29 cellular contexts compared by ENCODE assay signal in genomic region chr6:72733045-72733444, GRCh38.
DNase-seq lines count a peak whose midpoint lies in the region; ATAC-seq and TF ChIP-seq lines count a peak whose summit lies in the region.
"Had no signal": no experiment of that assay in that cellular context is flagged by ENCODE, and none has a peak within 500 bp of the region (broad histone marks: within the 10 kb centered on the region; RNA-seq: fewer than 3 reads in every experiment).

No MANE protein-coding gene starts in this region.

- no peaks in the 10 kb centered on the region for H3K4me1 ChIP-seq in mesendoderm (ENCODE audit: control insufficient read depth, low read depth, low read length)
- H3K4me1 ChIP-seq: left lung, parathyroid adenoma, upper lobe of left lung had no signal

- no CpG with 5 or more reads among the region's 2 CpGs for WGBS in mesendoderm (ENCODE audit: extremely low coverage, insufficient coverage, low lambda C conversion rate)

- no peaks in the 10 kb centered on the region for H4K20me1 ChIP-seq in SU-DHL-6 (ENCODE audit: low read depth, low read length)

- H3K4me3 ChIP-seq in SU-DHL-6 (ENCODE audit: insufficient read depth, low read length, poor library complexity, severe bottlenecking) = no peak overlapping the region
- H3K4me3 ChIP-seq in mesendoderm (ENCODE audit: low read length) = no peak overlapping the region
- H3K4me3 ChIP-seq: hepatocyte, left lung, MG63, upper lobe of left lung had no signal

- H2BK5ac ChIP-seq in mesendoderm (ENCODE audit: low read length) = no peak overlapping the region

- no peak overlapping the region for H3K56ac ChIP-seq in mesendoderm (ENCODE audit: low read length)

- no peak overlapping the region for H2AFZ ChIP-seq in SU-DHL-6 (ENCODE audit: low read depth, low read length, severe bottlenecking)
- H2AFZ ChIP-seq: hepatocyte, parathyroid adenoma had no signal

- H3K9me3 Mint-ChIP-seq in stimulated activated naive CD8-positive, alpha-beta T cell treated with anti-CD3 and anti-CD28 coated beads, Interleukin-15, amount 100 ng/mL, for 72 hours = no peaks in the 10 kb centered on the region
- H3K9me3 Mint-ChIP-seq in stimulated activated naive B cell treated with anti-CD40 and anti-IgM and Interleukin-4, amounts not matched to agents 10 μg/mL and 1 μg/mL and 100 μg/mL, for 72 hours = no peaks in the 10 kb centered on the region

- no peak for DNase-seq in stimulated activated naive CD8-positive, alpha-beta T cell treated with anti-CD3 and anti-CD28 coated beads, Interleukin-15, Interleukin-2, amounts not matched to agents 100 U/mL and 50 U/mL, for 24 hours
- no peak for DNase-seq in stimulated activated naive CD8-positive, alpha-beta T cell treated with anti-CD3 and anti-CD28 coated beads, Interleukin-15, amount 100 ng/mL, for 72 hours
- DNase-seq in MV-4-11 (lab: John Stamatoyannopoulos, UW) = peak; percentile 61
- DNase-seq in stimulated activated naive B cell treated with anti-CD40 and anti-IgM and Interleukin-4, amounts not matched to agents 10 μg/mL and 1 μg/mL and 100 μg/mL, for 72 hours = no peak
- no peak for DNase-seq in cerebellar nuclear complex (lab: John Stamatoyannopoulos, UW)
- no peak for DNase-seq in mesendoderm
- DNase-seq: activated CD8-positive, alpha-beta memory T cell treated with anti-CD3 and anti-CD28 coated beads, Interleukin-2, amount 50 U/mL, for 4 hours; COR-L47; DMS79 treated with DMSO at 0.1 percent for 48 hours; effector CD4-positive, alpha-beta T cell; foreskin melanocyte; immature natural killer cell; left lung; MG63; midbrain; NCI-H187; NCI-H226; right cardiac atrium; RPMI8226; SK-N-SH; upper lobe of left lung had no signal

- peaks cover 6% of the 10 kb centered on the region for H3K4me1 Mint-ChIP-seq in stimulated activated naive CD8-positive, alpha-beta T cell treated with anti-CD3 and anti-CD28 coated beads, Interleukin-15, amount 100 ng/mL, for 72 hours
- peaks cover 0 to 4% of the 10 kb centered on the region in 2 donors for H3K4me1 Mint-ChIP-seq in stimulated activated naive B cell treated with anti-CD40 and anti-IgM and Interleukin-4, amounts not matched to agents 10 μg/mL and 1 μg/mL and 100 μg/mL, for 72 hours

- H2BK15ac ChIP-seq in mesendoderm (replicated peaks; ENCODE audit: low read depth) = no peak overlapping the region

- H3K9me2 ChIP-seq in SU-DHL-6 (replicated peaks; ENCODE audit: insufficient read depth, low read length) = no peaks in the 10 kb centered on the region
- H3K9me2 ChIP-seq: SK-N-SH had no signal

- TF ChIP-seq CTCF in SU-DHL-6 (IDR thresholded peaks at IDR 0.05; ENCODE audit: insufficient read depth, low read length, poor library complexity, severe bottlenecking) = no peak

- no peak overlapping the region for H4K5ac ChIP-seq in mesendoderm (ENCODE audit: low read length)

- H3K79me1 ChIP-seq in mesendoderm (ENCODE audit: low read length) = no peaks in the 10 kb centered on the region

- H2AK5ac ChIP-seq in mesendoderm (ENCODE audit: low read length) = no peak overlapping the region

- no peak overlapping the region for H3K27ac Mint-ChIP-seq in stimulated activated naive CD8-positive, alpha-beta T cell treated with anti-CD3 and anti-CD28 coated beads, Interleukin-15, amount 100 ng/mL, for 72 hours
- H3K27ac Mint-ChIP-seq in stimulated activated naive B cell treated with anti-CD40 and anti-IgM and Interleukin-4, amounts not matched to agents 10 μg/mL and 1 μg/mL and 100 μg/mL, for 72 hours = no peak overlapping the region
- H3K27ac Mint-ChIP-seq: activated T-helper 2 cell treated with anti-CD3 and anti-CD28 coated beads, Interferon-gamma antibody, Interleukin-2, Interleukin-4, amounts not matched to agents 10 μg/mL and 5 μg/mL and 100 μg/mL, durations not matched to agents 14 hours and 24 hours and 36 hours; IgD-negative memory B cell; immature natural killer cell; nephron had no signal

- H4K8ac ChIP-seq in mesendoderm (ENCODE audit: low read depth, low read length) = no peak overlapping the region

- H3K27me3 Mint-ChIP-seq in stimulated activated naive CD8-positive, alpha-beta T cell treated with anti-CD3 and anti-CD28 coated beads, Interleukin-15, amount 100 ng/mL, for 72 hours = no peaks in the 10 kb centered on the region
- H3K27me3 Mint-ChIP-seq in stimulated activated naive B cell treated with anti-CD40 and anti-IgM and Interleukin-4, amounts not matched to agents 10 μg/mL and 1 μg/mL and 100 μg/mL, for 72 hours = no peaks in the 10 kb centered on the region
- H3K27me3 Mint-ChIP-seq: IgD-negative memory B cell had no signal

- H3K23ac ChIP-seq in mesendoderm (ENCODE audit: low read length) = no peak overlapping the region

- H3F3A ChIP-seq in SU-DHL-6 (ENCODE audit: insufficient read depth) = peaks cover 6% of the 10 kb centered on the region; the same call in 1 of the 2 replicates

- H3K4me2 ChIP-seq in SU-DHL-6 (ENCODE audit: low read depth, low read length, poor library complexity, severe bottlenecking) = peak overlapping the region; percentile 35
- H3K4me2 ChIP-seq in mesendoderm (ENCODE audit: low read length) = no peak overlapping the region
- H3K4me2 ChIP-seq: hepatocyte, SK-N-SH had no signal

- H3K36me3 ChIP-seq in SU-DHL-6 (ENCODE audit: low read length) = no peaks in the 10 kb centered on the region; the same call in 1 of the 2 replicates
- H3K36me3 ChIP-seq in mesendoderm (ENCODE audit: control insufficient read depth, insufficient read depth, low read length) = no peaks in the 10 kb centered on the region
- H3K36me3 ChIP-seq: left lung, upper lobe of left lung had no signal

- H3K4ac ChIP-seq in mesendoderm (ENCODE audit: low read depth, low read length) = no peak overlapping the region

- ATAC-seq in stimulated activated naive CD8-positive, alpha-beta T cell treated with anti-CD3 and anti-CD28 coated beads, Interleukin-15, Interleukin-2, amounts not matched to agents 100 U/mL and 50 U/mL, for 24 hours = peak; percentile 28
- ATAC-seq in stimulated activated naive CD8-positive, alpha-beta T cell treated with anti-CD3 and anti-CD28 coated beads, Interleukin-15, amount 100 ng/mL, for 72 hours = no peak
- peak; percentile 86 to 95 for ATAC-seq in stimulated activated naive B cell treated with anti-CD40 and anti-IgM and Interleukin-4, amounts not matched to agents 10 μg/mL and 1 μg/mL and 100 μg/mL, for 72 hours (replicated peaks)
- no peak for ATAC-seq in HG02623 (IDR thresholded peaks at IDR 0.05; ENCODE audit: unreplicated experiment)
- ATAC-seq: left lung, right cardiac atrium had no signal

- H3K9ac ChIP-seq in SU-DHL-6 (ENCODE audit: low read length) (no peak overlapping the region), mesendoderm (ENCODE audit: low read length) (no peak overlapping the region)
- H3K9ac ChIP-seq: parathyroid adenoma, SK-N-SH had no signal

- H3K36me3 Mint-ChIP-seq in stimulated activated naive B cell treated with anti-CD40 and anti-IgM and Interleukin-4, amounts not matched to agents 10 μg/mL and 1 μg/mL and 100 μg/mL, for 72 hours = peaks cover 0 to 4% of the 10 kb centered on the region in 2 donors
- H3K36me3 Mint-ChIP-seq: IgD-negative memory B cell had no signal

- no peak overlapping the region for H3K4me3 Mint-ChIP-seq in stimulated activated naive CD8-positive, alpha-beta T cell treated with anti-CD3 and anti-CD28 coated beads, Interleukin-15, amount 100 ng/mL, for 72 hours
- H3K4me3 Mint-ChIP-seq in stimulated activated naive B cell treated with anti-CD40 and anti-IgM and Interleukin-4, amounts not matched to agents 10 μg/mL and 1 μg/mL and 100 μg/mL, for 72 hours = no peak overlapping the region
- H3K4me3 Mint-ChIP-seq: IgD-negative memory B cell, immature natural killer cell, nephron had no signal

- H3K27ac ChIP-seq in SU-DHL-6 (ENCODE audit: low read depth, low read length) (peak overlapping the region; percentile 66), mesendoderm (ENCODE audit: low read depth, low read length) (no peak overlapping the region)
- H3K27ac ChIP-seq: 22Rv1, hepatocyte, left lung, parathyroid adenoma, upper lobe of left lung had no signal

- H3K18ac ChIP-seq in mesendoderm (ENCODE audit: low read length) = no peak overlapping the region

- H3K79me2 ChIP-seq in SU-DHL-6 (ENCODE audit: insufficient read depth, low read length) (peaks cover 84% of the 10 kb centered on the region), mesendoderm (ENCODE audit: control insufficient read depth, insufficient read depth, low read length) (no peaks in the 10 kb centered on the region)
- H3K79me2 ChIP-seq: hepatocyte, parathyroid adenoma had no signal

- no peaks in the 10 kb centered on the region for H3K27me3 ChIP-seq in SU-DHL-6 (ENCODE audit: low read length)
- H3K27me3 ChIP-seq in mesendoderm (ENCODE audit: insufficient read depth, low read length, poor library complexity) = no peaks in the 10 kb centered on the region
- H3K27me3 ChIP-seq: hepatocyte, left lung, MG63, upper lobe of left lung had no signal

- H3K9me3 ChIP-seq in SU-DHL-6 (ENCODE audit: insufficient read depth, low read length) = no peaks in the 10 kb centered on the region
- H3K9me3 ChIP-seq: left lung, upper lobe of left lung had no signal

- H2BK120ac ChIP-seq in mesendoderm (ENCODE audit: low read depth, low read length) = no peak overlapping the region

Comparison
In these comparisons a context has a peak if more than half of its experiments do, and no peak if none do; other contexts are left out.
1. ATAC-seq: peak in stimulated activated naive CD8-positive, alpha-beta T cell treated with anti-CD3 and anti-CD28 coated beads, Interleukin-15, Interleukin-2, amounts not matched to agents 100 U/mL and 50 U/mL, for 24 hours (single experiment) and stimulated activated naive B cell treated with anti-CD40 and anti-IgM and Interleukin-4, amounts not matched to agents 10 μg/mL and 1 μg/mL and 100 μg/mL, for 72 hours (2 of 2); none in stimulated activated naive CD8-positive, alpha-beta T cell treated with anti-CD3 and anti-CD28 coated beads, Interleukin-15, amount 100 ng/mL, for 72 hours (single experiment) and HG02623 (single experiment).